8 cellular contexts compared by ENCODE assay signal in genomic region chr5:119315516-119315949, GRCh38. TPM values are rescaled to one million over a fixed set of nuclear protein-coding genes. Genes with fewer than 3 reads are reported as not detected.
A peak's percentile ranks its signal among the peaks of the same experiment; 100 is the strongest.
DNase-seq lines count a peak whose midpoint lies in the region; ATAC-seq, FAIRE-seq and TF ChIP-seq lines count a peak whose summit lies in the region.

No MANE protein-coding gene starts in this region.

- intact Hi-C loops in HepG2 (cut with micrococcal nuclease; ENCODE audit: unreplicated experiment) = loop anchor here (5.0 kb wide), 1 partner anchor 97 kb away; no protein-coding TSS in a partner anchor

- peak overlapping the region; percentile 57 for H3K4me2 ChIP-seq in OCI-LY1 (ENCODE audit: low read length)
- no peak overlapping the region for H3K4me2 ChIP-seq in HepG2 (ENCODE audit: low read depth, low read length)

- H3F3A ChIP-seq in OCI-LY1 (ENCODE audit: insufficient read depth, low read length) = no peaks in the 10 kb centered on the region

- H3K79me2 ChIP-seq in OCI-LY1 (ENCODE audit: insufficient read depth, low read length) = peaks cover 32% of the 10 kb centered on the region
- H3K79me2 ChIP-seq in HepG2 (ENCODE audit: insufficient read depth, low read length) = no peaks in the 10 kb centered on the region

- no peak for FAIRE-seq in HepG2 (lab: Jason Lieb, UNC)

- H3K9me2 ChIP-seq in OCI-LY1 (ENCODE audit: low read depth, low read length) = no peaks in the 10 kb centered on the region

- in situ Hi-C loops in HepG2 (cut with HindIII; ENCODE audit: extremely low pct_ligation_motif_present, low pct_unique_long_range_greater_than_20kb) = no loop called here

- no TSS peak for BruUV-seq in HepG2 (replicated peaks; lab: Mats Ljungman, UMichigan)

- TF ChIP-seq CTCF in OCI-LY1 (IDR thresholded peaks at IDR 0.05; ENCODE audit: low read length) (peak; percentile 72), HepG2 (CRISPR knock-in tag; IDR thresholded peaks at IDR 0.05) (peak; percentile 28; the same call in 1 of the 2 replicates)

- H3K4me1 ChIP-seq in OCI-LY1 (ENCODE audit: insufficient read depth, low read length, severe bottlenecking) = peaks cover 98% of the 10 kb centered on the region
- H3K4me1 ChIP-seq in HepG2 (ENCODE audit: insufficient read depth, low read length) = peaks cover 22% of the 10 kb centered on the region

- DNase-seq in COR-L47 (lab: John Stamatoyannopoulos, UW) (peak; percentile 38), GM19238 (ENCODE audit: insufficient read length, low spot score) (peak; percentile 54), HepG2 (ENCODE audit: low spot score) (peak; percentile 31), dedifferentiated amniotic fluid mesenchymal stem cell (ENCODE audit: extremely low spot score) (no peak), foreskin melanocyte (no peak)
- DNase-seq in activated naive CD8-positive, alpha-beta T cell treated with anti-CD3 and anti-CD28 coated beads, Interleukin-2, amount 50 U/mL, for 16 hours (ENCODE audit: low read depth, low spot score) = peak; percentile 43

- TF ChIP-seq RAD21 in HepG2 (CRISPR knock-in tag; IDR thresholded peaks at IDR 0.05) = no peak

- H3K4me3 ChIP-seq in OCI-LY1 (ENCODE audit: low read depth, low read length, poor library complexity, severe bottlenecking) (no peak overlapping the region), HepG2 (replicated peaks in 1 of 3; ENCODE audit: insufficient read depth in 1 of 3, low read depth in 2 of 3, low read length in 3 of 3) (no peak overlapping the region)

- no peak for TF ChIP-seq POLR2A in HepG2 (IDR thresholded peaks at IDR 0.05; ENCODE audit: insufficient read depth in 1 of 2, low read depth in 2 of 2, low read length in 2 of 2)

- H3K36me3 ChIP-seq in OCI-LY1 (ENCODE audit: insufficient read depth, low read length) (peaks cover 6% of the 10 kb centered on the region), HepG2 (replicated peaks in 1 of 2; ENCODE audit: control insufficient read depth in 1 of 2, insufficient read depth in 2 of 2, low read length in 2 of 2) (no peaks in the 10 kb centered on the region)

- no peaks in the 10 kb centered on the region for H4K20me1 ChIP-seq in OCI-LY1 (ENCODE audit: insufficient read depth, low read length)
- H4K20me1 ChIP-seq in HepG2 (ENCODE audit: insufficient read depth, low read length) = no peaks in the 10 kb centered on the region

- 28% methylated on average over 2 of the region's 2 CpGs for WGBS in HepG2 (ENCODE audit: low lambda C conversion rate)

- H3K9me3 ChIP-seq in OCI-LY1 (ENCODE audit: low read length) = no peaks in the 10 kb centered on the region
- H3K9me3 ChIP-seq in HepG2 (ENCODE audit: low read length) = no peaks in the 10 kb centered on the region

- peak overlapping the region; percentile 2; the same call in 1 of the 2 replicates for H3K9ac ChIP-seq in OCI-LY1 (ENCODE audit: low read length)
- H3K9ac ChIP-seq in HepG2 (ENCODE audit: insufficient read depth, low read depth, low read length) = no peak overlapping the region

- ATAC-seq in HG03108 (IDR thresholded peaks at IDR 0.05; ENCODE audit: unreplicated experiment) (peak; percentile 59), HepG2 (peak; percentile 90)

- H3K27ac ChIP-seq in OCI-LY1 (ENCODE audit: low read depth, low read length, poor library complexity, severe bottlenecking) = peak overlapping the region; percentile 95
- H3K27ac ChIP-seq in HepG2 (ENCODE audit: extremely low read length, insufficient read depth, low read length) = no peak overlapping the region

- H3K27me3 ChIP-seq in OCI-LY1 (ENCODE audit: insufficient read depth, low read length) (no peaks in the 10 kb centered on the region), HepG2 (ENCODE audit: control insufficient read depth in 1 of 2, insufficient read depth in 2 of 2, low read length in 2 of 2) (no peaks in the 10 kb centered on the region)

- CTCF ChIA-PET in HepG2 (lab: Yijun Ruan, JAX; ENCODE audit: low intra/inter-chr PET ratio, low total read pairs) = no interaction called here

- POLR2A ChIA-PET in HepG2 (lab: Yijun Ruan, JAX) = interaction anchor here (0.9 to 1.7 kb wide), 3 partner anchors 11 to 47 kb away, joined by 3 to 5 read pairs (median 3); no protein-coding TSS in a partner anchor

- H2AFZ ChIP-seq in OCI-LY1 (ENCODE audit: low read length) = no peak overlapping the region
- H2AFZ ChIP-seq in HepG2 (ENCODE audit: low read length) = no peak overlapping the region

- TF ChIP-seq EP300 in HepG2 (IDR thresholded peaks at IDR 0.05; ENCODE audit: low read depth in 2 of 2, low read length in 2 of 2) (no peak), HepG2 (CRISPR knock-in tag; IDR thresholded peaks at IDR 0.05; ENCODE audit: borderline replicate concordance) (no peak)

TF ChIP-seq in HepG2, 621 proteins besides CTCF, POLR2A, EP300 and RAD21:
- no peak for TF ChIP-seq ZNF235 (CRISPR knock-in tag; IDR thresholded peaks at IDR 0.05; ENCODE audit: borderline replicate concordance)
- TF ChIP-seq ZNF883 (CRISPR knock-in tag; IDR thresholded peaks at IDR 0.05; ENCODE audit: not compliant biosample characterization) = no peak
- TF ChIP-seq STAG1 (CRISPR knock-in tag; IDR thresholded peaks at IDR 0.05) = peak; percentile 36
- no peak for TF ChIP-seq ZNF615 (CRISPR knock-in tag; IDR thresholded peaks at IDR 0.05; ENCODE audit: borderline replicate concordance)
- no peak for TF ChIP-seq MAFG (CRISPR knock-in tag; IDR thresholded peaks at IDR 0.05)

RNA-seq across cellular contexts. Expression of gene TNFAIP8, which starts 40.3 kb away (rescaled TPM):
- 11.2 and 14.9 TPM in 2 replicates for total RNA-seq in HepG2 (2016; rRNA removed; fragmentation: Illumina TruSeq; extraction: Trizol)
- 3.2 and 3.7 TPM in 2 replicates for total RNA-seq in HepG2 (2016; cell fraction: cytosol; rRNA removed; fragmentation: Illumina TruSeq; extraction: Trizol; ENCODE audit: low read depth)
- total RNA-seq in HepG2 (2016; cell fraction: insoluble cytoplasmic fraction; rRNA removed; fragmentation: Illumina TruSeq; extraction: Trizol) = 13.3 and 15.4 TPM in 2 replicates
- 7.0 and 8.4 TPM in 2 replicates for total RNA-seq in HepG2 (2016; cell fraction: membrane; rRNA removed; fragmentation: Illumina TruSeq; extraction: Trizol)
- total RNA-seq in HepG2 (2016; cell fraction: nucleus; rRNA removed; fragmentation: Illumina TruSeq; extraction: Trizol) = 3.7 and 5.8 TPM in 2 replicates
- polyA plus RNA-seq in HepG2 (2011; rRNA removed) = 4.9 and 6.4 TPM in 2 replicates
- 6.7 and 7.1 TPM in 2 replicates for polyA plus RNA-seq in HepG2 (2011; cell fraction: cytosol; rRNA removed)
- polyA plus RNA-seq in HepG2 (2011; cell fraction: nucleus; rRNA removed) = 2.5 TPM in 2 replicates
- 6.2 and 6.6 TPM in 2 replicates for polyA plus RNA-seq in HepG2 (2012)
- polyA plus RNA-seq in HepG2 (2016; cell fraction: cytosol; fragmentation: Illumina TruSeq; extraction: Trizol; ENCODE audit: low read depth) = 1.0 and 1.2 TPM in 2 replicates
- 16.1 and 16.3 TPM in 2 replicates for polyA plus RNA-seq in HepG2 (2016; cell fraction: insoluble cytoplasmic fraction; fragmentation: Illumina TruSeq; extraction: Trizol; ENCODE audit: low read depth)
- 2.5 and 2.7 TPM in 2 replicates for polyA plus RNA-seq in HepG2 (2016; cell fraction: membrane; fragmentation: Illumina TruSeq; extraction: Trizol; ENCODE audit: low read depth)
- polyA plus RNA-seq in HepG2 (2016; cell fraction: nucleus; fragmentation: Illumina TruSeq; extraction: Trizol; ENCODE audit: insufficient read depth, low read depth) = 5.1 and 5.5 TPM in 2 replicates
- 3.0 and 11.3 TPM in 2 replicates for polyA minus RNA-seq in HepG2 (2011; rRNA and poly(A)+ RNA removed; ENCODE audit: low replicate concordance)
- polyA minus RNA-seq in HepG2 (2011; cell fraction: cytosol; rRNA and poly(A)+ RNA removed) = 8.5 and 9.0 TPM in 2 replicates
- polyA minus RNA-seq in HepG2 (2011; cell fraction: nucleus; rRNA and poly(A)+ RNA removed) = 5.5 and 10.3 TPM in 2 replicates

Comparison
In these comparisons a context has a peak if more than half of its experiments do, and no peak if none do; other contexts are left out.
1. DNase-seq: peak in COR-L47 (single experiment), GM19238 (single experiment), activated naive CD8-positive, alpha-beta T cell treated with anti-CD3 and anti-CD28 coated beads, Interleukin-2, amount 50 U/mL, for 16 hours (single experiment) and HepG2 (single experiment); none in dedifferentiated amniotic fluid mesenchymal stem cell (single experiment) and foreskin melanocyte (single experiment).